Comparison of ENCODE assay signal across 12 cellular contexts in the genomic region with DNA sequence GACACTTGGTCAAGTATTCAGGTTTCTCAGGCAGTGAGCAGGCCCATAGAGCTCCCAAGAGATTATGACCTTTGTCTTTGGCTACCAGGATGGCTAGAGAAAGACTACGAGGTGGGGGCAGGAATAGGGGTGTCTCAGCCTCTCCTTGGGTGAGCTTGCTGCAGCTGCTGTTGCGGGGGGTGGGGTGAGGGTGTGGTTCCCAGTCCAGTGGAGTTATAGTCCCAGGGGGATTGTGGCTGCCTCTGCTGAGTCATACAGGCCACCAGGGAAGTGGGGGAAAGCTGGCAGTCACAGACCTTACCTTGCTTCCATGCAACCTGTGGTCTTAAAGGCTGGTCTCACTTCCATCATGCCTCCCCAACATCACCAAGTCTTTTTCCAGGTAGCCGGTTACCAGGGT. TPM values are rescaled to one million over a fixed set of nuclear protein-coding genes. Genes with fewer than 3 reads are reported as not detected.
DNase-seq lines count a peak whose midpoint lies in the region; ATAC-seq lines count a peak whose summit lies in the region.
"Had no signal": no experiment of that assay in that cellular context is flagged by ENCODE, and none has a peak within 500 bp of the region (broad histone marks: within the 10 kb centered on the region; RNA-seq: fewer than 3 reads in every experiment).

No MANE protein-coding gene starts in this region.

- H3K9ac ChIP-seq in trophoblast cell (ENCODE audit: low read length): no peak overlapping the region

- no peak overlapping the region for H2BK12ac ChIP-seq in trophoblast cell (ENCODE audit: low read length)

- POLR2A ChIA-PET in activated CD4-positive, alpha-beta memory T cell treated with anti-CD3 and anti-CD28 coated beads, Interleukin-2, amount 10 ng/mL, durations not matched to agents 7 days and 5 days (lab: Charles Lee): interaction anchor here (0.9 to 1.0 kb wide), 2 partner anchors 9 to 31 kb away, joined by 3 read pairs; a partner anchor contains a TSS

- no peak overlapping the region for H3K14ac ChIP-seq in trophoblast cell (ENCODE audit: low read length)

- H2BK5ac ChIP-seq in trophoblast cell (ENCODE audit: low read depth, low read length, poor library complexity): no peak overlapping the region

- no peaks in the 10 kb centered on the region for H3K27me3 ChIP-seq in trophoblast cell (ENCODE audit: insufficient read depth, low read length)
- no peaks in the 10 kb centered on the region for H3K27me3 ChIP-seq in H7 (ENCODE audit: control insufficient read depth, insufficient read depth, low read length)
- H3K27me3 ChIP-seq: upper lobe of left lung had no signal

- H3K36me3 ChIP-seq in trophoblast cell (ENCODE audit: control insufficient read depth in 1 of 2, insufficient read depth in 2 of 2, low read length in 2 of 2) (peaks cover 0 to 1% of the 10 kb centered on the region in 2 experiments), H7 (replicated peaks; ENCODE audit: control insufficient read depth, insufficient read depth, low read length) (no peaks in the 10 kb centered on the region)
- H3K36me3 ChIP-seq: upper lobe of left lung had no signal

- H3K27me3 Mint-ChIP-seq in activated CD4-positive, alpha-beta memory T cell treated with anti-CD3 and anti-CD28 coated beads, Interleukin-2, amount 10 ng/mL, durations not matched to agents 7 days and 5 days: no peaks in the 10 kb centered on the region

- H3K79me1 ChIP-seq in trophoblast cell (ENCODE audit: low read length): no peaks in the 10 kb centered on the region

- H3K79me2 ChIP-seq in trophoblast cell (ENCODE audit: control insufficient read depth, insufficient read depth, low read length, poor library complexity): no peaks in the 10 kb centered on the region

- H3K9me3 Mint-ChIP-seq in activated CD4-positive, alpha-beta memory T cell treated with anti-CD3 and anti-CD28 coated beads, Interleukin-2, amount 10 ng/mL, durations not matched to agents 7 days and 5 days: peaks cover 14% of the 10 kb centered on the region

- no peak overlapping the region for H4K8ac ChIP-seq in trophoblast cell (ENCODE audit: low read depth, low read length)

- peak overlapping the region; percentile 1 for H3K4ac ChIP-seq in trophoblast cell (ENCODE audit: low read depth, low read length)

- H2AFZ ChIP-seq in trophoblast cell (ENCODE audit: insufficient read depth, low read length, poor library complexity): no peak overlapping the region

- WGBS in trophoblast cell (ENCODE audit: extremely low coverage, insufficient coverage, insufficient read length): no CpG with 5 or more reads among the region's 3 CpGs

- H4K91ac ChIP-seq in trophoblast cell (ENCODE audit: low read depth, low read length): no peak overlapping the region

- H3K9me3 ChIP-seq in trophoblast cell (ENCODE audit: insufficient read depth, low read depth, low read length): no peaks in the 10 kb centered on the region

- no peak overlapping the region for H3K4me3 Mint-ChIP-seq in activated CD4-positive, alpha-beta memory T cell treated with anti-CD3 and anti-CD28 coated beads, Interleukin-2, amount 10 ng/mL, durations not matched to agents 7 days and 5 days

- CTCF ChIA-PET in activated CD4-positive, alpha-beta memory T cell treated with anti-CD3 and anti-CD28 coated beads, Interleukin-2, amount 10 ng/mL, durations not matched to agents 7 days and 5 days (lab: Charles Lee): no interaction called here

- H2BK120ac ChIP-seq in trophoblast cell (ENCODE audit: insufficient read depth, low read length, poor library complexity): no peak overlapping the region

- H3K4me3 ChIP-seq in trophoblast cell (ENCODE audit: low read depth, low read length): no peak overlapping the region
- H3K4me3 ChIP-seq in H7 (ENCODE audit: insufficient read depth, low read depth, low read length): no peak overlapping the region
- H3K4me3 ChIP-seq: upper lobe of left lung had no signal

- H4K12ac ChIP-seq in trophoblast cell (ENCODE audit: low read depth, low read length): no peak overlapping the region

- H3K4me1 Mint-ChIP-seq in activated CD4-positive, alpha-beta memory T cell treated with anti-CD3 and anti-CD28 coated beads, Interleukin-2, amount 10 ng/mL, durations not matched to agents 7 days and 5 days: peaks cover 25% of the 10 kb centered on the region

- H3K23ac ChIP-seq in trophoblast cell (ENCODE audit: low read length): no peak overlapping the region

- no peak overlapping the region for H3K27ac ChIP-seq in trophoblast cell (ENCODE audit: low read depth, low read length)
- H3K27ac ChIP-seq: upper lobe of left lung had no signal

- ATAC-seq in HG02623 (IDR thresholded peaks at IDR 0.05; ENCODE audit: unreplicated experiment): peak; percentile 46

- H2AK5ac ChIP-seq in trophoblast cell (ENCODE audit: low read length): no peak overlapping the region

- peaks cover 31% of the 10 kb centered on the region for H3K36me3 Mint-ChIP-seq in activated CD4-positive, alpha-beta memory T cell treated with anti-CD3 and anti-CD28 coated beads, Interleukin-2, amount 10 ng/mL, durations not matched to agents 7 days and 5 days (ENCODE audit: low read depth)

- no peak overlapping the region for H3K18ac ChIP-seq in trophoblast cell (ENCODE audit: low read length)

- H3K27ac Mint-ChIP-seq in activated CD4-positive, alpha-beta memory T cell treated with anti-CD3 and anti-CD28 coated beads, Interleukin-2, amount 10 ng/mL, durations not matched to agents 7 days and 5 days: no peak overlapping the region

- H3K4me1 ChIP-seq in trophoblast cell (ENCODE audit: control insufficient read depth in 1 of 2, insufficient read depth in 2 of 2, low read length in 2 of 2): peaks cover 0 to 4% of the 10 kb centered on the region in 2 experiments

- no peak overlapping the region for H3K4me2 ChIP-seq in trophoblast cell (ENCODE audit: low read length)

- peak; percentile 24 for DNase-seq in NCI-H2171 treated with DMSO at 0.1 percent for 48 hours (lab: John Stamatoyannopoulos, UW)
- DNase-seq in NCI-H2171 (lab: John Stamatoyannopoulos, UW): no peak
- peak; percentile 55 for DNase-seq in NCI-H2107 (lab: John Stamatoyannopoulos, UW)
- DNase-seq in trophoblast cell: no peak
- DNase-seq in effector CD4-positive, alpha-beta T cell: no peak
- no peak for DNase-seq in activated CD4-positive, alpha-beta memory T cell treated with anti-CD3 and anti-CD28 coated beads, Interleukin-2, amount 10 ng/mL, durations not matched to agents 7 days and 5 days
- DNase-seq in H7: no peak
- DNase-seq: dermis blood vessel endothelial cell; NCI-H510A treated with DMSO at 0.1 percent for 48 hours; stimulated activated CD4-positive, alpha-beta T cell treated with anti-CD3 and anti-CD28 coated beads, Interleukin-12 subunit alpha, Interleukin-12 subunit beta, amount 100 ng/mL, for 4 hours; upper lobe of left lung had no signal

RNA-seq across cellular contexts. Expression of a gene that starts 31.7 kb away (rescaled TPM):
- polyA plus RNA-seq in trophoblast cell (2013): 63.5 and 66.0 TPM in 2 replicates
- 10 to 100 TPM; 57.5 to 63.8 TPM for total RNA-seq in activated CD4-positive, alpha-beta memory T cell treated with anti-CD3 and anti-CD28 coated beads, Interleukin-2, amount 10 ng/mL, durations not matched to agents 7 days and 5 days
- total RNA-seq in H7 (2014; rRNA removed; shearing (Covaris generic)): 32.4 and 39.4 TPM in 2 replicates

Comparison
In these comparisons a context has a peak if more than half of its experiments do, and no peak if none do; other contexts are left out.
1. DNase-seq: peak in NCI-H2171 treated with DMSO at 0.1 percent for 48 hours (single experiment) and NCI-H2107 (single experiment); none in NCI-H2171 (single experiment), trophoblast cell (0 of 2), effector CD4-positive, alpha-beta T cell (single experiment), activated CD4-positive, alpha-beta memory T cell treated with anti-CD3 and anti-CD28 coated beads, Interleukin-2, amount 10 ng/mL, durations not matched to agents 7 days and 5 days (single experiment) and H7 (single experiment).